Comparison of ENCODE assay signal across 1 cellular context in the genomic region with DNA sequence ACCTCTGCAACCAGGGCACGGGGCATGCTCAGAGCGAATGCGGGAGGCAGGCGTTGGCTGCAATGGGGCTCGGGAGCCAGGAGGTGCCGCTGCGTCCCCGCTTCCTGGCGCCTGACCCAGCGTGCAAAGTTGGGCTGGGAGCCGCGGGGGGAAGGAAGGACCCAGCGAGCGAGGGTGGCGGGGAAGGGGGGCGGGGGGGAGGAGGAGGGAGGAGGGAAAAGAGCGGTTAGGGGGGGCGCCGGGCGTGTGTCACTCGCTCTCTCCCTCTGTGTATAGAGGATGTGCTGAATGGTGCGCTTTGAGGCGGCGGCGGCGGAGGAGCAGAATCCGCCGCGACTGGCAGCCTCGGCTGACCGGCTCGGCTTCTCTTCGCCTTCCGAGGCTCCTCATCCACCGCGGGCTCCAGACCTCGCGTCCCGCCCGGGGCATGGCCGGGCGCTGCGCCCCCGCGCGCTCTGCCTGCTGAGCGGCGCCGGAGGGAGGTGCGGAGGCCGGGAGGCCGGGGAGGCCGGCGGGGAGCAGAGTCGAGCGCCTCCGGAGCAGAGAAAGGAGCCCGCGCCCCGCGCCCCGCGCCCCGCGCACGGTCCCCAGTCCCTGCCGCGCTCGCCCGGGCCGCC.
TF ChIP-seq lines count a peak whose summit lies in the region.

A gene (plus strand): TSS at position 252 of the 617 bp plus-strand sequence. CDS start 386 bp downstream, outside the sequence.

TF ChIP-seq in HCT116, 20 proteins besides CTCF, POLR2A, EP300 and RAD21 (continued from another document):
- TF ChIP-seq YY1 (IDR thresholded peaks at IDR 0.05; ENCODE audit: extremely low read depth, insufficient replicate concordance, low read depth, low read length) (no peak), TCF7L2 (IDR thresholded peaks at IDR 0.05; ENCODE audit: borderline replicate concordance, extremely low read depth, insufficient read depth, insufficient read length) (no peak), CEBPB (IDR thresholded peaks at IDR 0.05; ENCODE audit: low read depth) (no peak), FOSL1 (IDR thresholded peaks at IDR 0.05; ENCODE audit: low read depth) (no peak), SRF (IDR thresholded peaks at IDR 0.05; ENCODE audit: low read depth) (no peak), JUND (IDR thresholded peaks at IDR 0.05) (no peak), ZNF274 (IDR thresholded peaks at IDR 0.05; ENCODE audit: low read depth, low read length) (no peak)
- TF ChIP-seq, protein P1, sequence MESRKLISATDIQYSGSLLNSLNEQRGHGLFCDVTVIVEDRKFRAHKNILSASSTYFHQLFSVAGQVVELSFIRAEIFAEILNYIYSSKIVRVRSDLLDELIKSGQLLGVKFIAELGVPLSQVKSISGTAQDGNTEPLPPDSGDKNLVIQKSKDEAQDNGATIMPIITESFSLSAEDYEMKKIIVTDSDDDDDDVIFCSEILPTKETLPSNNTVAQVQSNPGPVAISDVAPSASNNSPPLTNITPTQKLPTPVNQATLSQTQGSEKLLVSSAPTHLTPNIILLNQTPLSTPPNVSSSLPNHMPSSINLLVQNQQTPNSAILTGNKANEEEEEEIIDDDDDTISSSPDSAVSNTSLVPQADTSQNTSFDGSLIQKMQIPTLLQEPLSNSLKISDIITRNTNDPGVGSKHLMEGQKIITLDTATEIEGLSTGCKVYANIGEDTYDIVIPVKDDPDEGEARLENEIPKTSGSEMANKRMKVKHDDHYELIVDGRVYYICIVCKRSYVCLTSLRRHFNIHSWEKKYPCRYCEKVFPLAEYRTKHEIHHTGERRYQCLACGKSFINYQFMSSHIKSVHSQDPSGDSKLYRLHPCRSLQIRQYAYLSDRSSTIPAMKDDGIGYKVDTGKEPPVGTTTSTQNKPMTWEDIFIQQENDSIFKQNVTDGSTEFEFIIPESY (IDR thresholded peaks at IDR 0.05; ENCODE audit: extremely low read depth, insufficient replicate concordance, low read length), result no peak
- TF ChIP-seq, protein P2, sequence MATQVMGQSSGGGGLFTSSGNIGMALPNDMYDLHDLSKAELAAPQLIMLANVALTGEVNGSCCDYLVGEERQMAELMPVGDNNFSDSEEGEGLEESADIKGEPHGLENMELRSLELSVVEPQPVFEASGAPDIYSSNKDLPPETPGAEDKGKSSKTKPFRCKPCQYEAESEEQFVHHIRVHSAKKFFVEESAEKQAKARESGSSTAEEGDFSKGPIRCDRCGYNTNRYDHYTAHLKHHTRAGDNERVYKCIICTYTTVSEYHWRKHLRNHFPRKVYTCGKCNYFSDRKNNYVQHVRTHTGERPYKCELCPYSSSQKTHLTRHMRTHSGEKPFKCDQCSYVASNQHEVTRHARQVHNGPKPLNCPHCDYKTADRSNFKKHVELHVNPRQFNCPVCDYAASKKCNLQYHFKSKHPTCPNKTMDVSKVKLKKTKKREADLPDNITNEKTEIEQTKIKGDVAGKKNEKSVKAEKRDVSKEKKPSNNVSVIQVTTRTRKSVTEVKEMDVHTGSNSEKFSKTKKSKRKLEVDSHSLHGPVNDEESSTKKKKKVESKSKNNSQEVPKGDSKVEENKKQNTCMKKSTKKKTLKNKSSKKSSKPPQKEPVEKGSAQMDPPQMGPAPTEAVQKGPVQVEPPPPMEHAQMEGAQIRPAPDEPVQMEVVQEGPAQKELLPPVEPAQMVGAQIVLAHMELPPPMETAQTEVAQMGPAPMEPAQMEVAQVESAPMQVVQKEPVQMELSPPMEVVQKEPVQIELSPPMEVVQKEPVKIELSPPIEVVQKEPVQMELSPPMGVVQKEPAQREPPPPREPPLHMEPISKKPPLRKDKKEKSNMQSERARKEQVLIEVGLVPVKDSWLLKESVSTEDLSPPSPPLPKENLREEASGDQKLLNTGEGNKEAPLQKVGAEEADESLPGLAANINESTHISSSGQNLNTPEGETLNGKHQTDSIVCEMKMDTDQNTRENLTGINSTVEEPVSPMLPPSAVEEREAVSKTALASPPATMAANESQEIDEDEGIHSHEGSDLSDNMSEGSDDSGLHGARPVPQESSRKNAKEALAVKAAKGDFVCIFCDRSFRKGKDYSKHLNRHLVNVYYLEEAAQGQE (IDR thresholded peaks at IDR 0.05; ENCODE audit: low read depth), result no peak
TF ChIP-seq in HCT116: peak in this region for 0.
